17 cellular contexts compared by ENCODE assay signal in genomic region chr18:4004176-4004829, GRCh38.
DNase-seq lines count a peak whose midpoint lies in the region; ATAC-seq, FAIRE-seq and TF ChIP-seq lines count a peak whose summit lies in the region.
"Had no signal": no experiment of that assay in that cellular context is flagged by ENCODE, and none has a peak within 500 bp of the region (broad histone marks: within the 10 kb centered on the region; RNA-seq: fewer than 3 reads in every experiment).

No MANE protein-coding gene starts in this region.

- H4K20me1 ChIP-seq in GM23248 (ENCODE audit: insufficient read depth) (no peaks in the 10 kb centered on the region), astrocyte (ENCODE audit: insufficient read depth, low read length) (no peaks in the 10 kb centered on the region)

- H2AFZ ChIP-seq in GM23248 (peak overlapping the region; percentile 43; the same call in 1 of the 2 replicates), astrocyte (ENCODE audit: low read depth, low read length) (peak overlapping the region; percentile 19)

- H3K79me2 ChIP-seq in GM23248 (ENCODE audit: insufficient read depth) (no peaks in the 10 kb centered on the region), astrocyte (ENCODE audit: insufficient read depth, low read length) (no peaks in the 10 kb centered on the region)

- H3F3A ChIP-seq in GM23248 (ENCODE audit: insufficient read depth), result no peaks in the 10 kb centered on the region

- H3K9me3 ChIP-seq in GM23248 (ENCODE audit: low read depth) (no peaks in the 10 kb centered on the region), astrocyte (ENCODE audit: insufficient read depth, low read depth, low read length) (no peaks in the 10 kb centered on the region)
- H3K9me3 ChIP-seq: gastrocnemius medialis, mucosa of descending colon, right lobe of liver had no signal

- H3K4me3 ChIP-seq in GM23248 (peak overlapping the region; percentile 45), astrocyte (ENCODE audit: insufficient read depth, low read depth, low read length) (no peak overlapping the region)
- H3K4me3 ChIP-seq: gastrocnemius medialis, mucosa of descending colon, right lobe of liver had no signal

- no peak overlapping the region for H3K9ac ChIP-seq in GM23248
- peak overlapping the region; percentile 31 for H3K9ac ChIP-seq in astrocyte (ENCODE audit: low read length)

- no peaks in the 10 kb centered on the region for H3K9me2 ChIP-seq in GM23248 (ENCODE audit: insufficient read depth)

- H3K27me3 ChIP-seq in GM23248 (replicated peaks; ENCODE audit: insufficient read depth), result no peaks in the 10 kb centered on the region
- peaks cover under 1% of the 10 kb centered on the region for H3K27me3 ChIP-seq in astrocyte (ENCODE audit: insufficient read depth, low read length)
- H3K27me3 ChIP-seq: gastrocnemius medialis, right lobe of liver had no signal

- intact Hi-C loops in left colon (cut with DNase I, micrococcal nuclease), result no loop called here

- H3K27me3 Mint-ChIP-seq in astrocyte (ENCODE audit: low read depth, unreplicated experiment) (no peaks in the 10 kb centered on the region), immature natural killer cell (ENCODE audit: low read depth in 3 of 3) (peaks cover 0 to 13% (median 3%) of the 10 kb centered on the region in 3 donors)

- H3K27ac ChIP-seq in GM23248 (no peak overlapping the region), astrocyte (ENCODE audit: low read depth, low read length) (no peak overlapping the region)
- H3K27ac ChIP-seq: gastrocnemius medialis, right lobe of liver had no signal

- H3K36me3 Mint-ChIP-seq in astrocyte (ENCODE audit: low read depth, unreplicated experiment) (no peaks in the 10 kb centered on the region), immature natural killer cell (no peaks in the 10 kb centered on the region)

- in situ Hi-C loops in GM23248 (cut with MboI) (no loop called here), KBM-7 (cut with MboI; ENCODE audit: low pct_unique_long_range_greater_than_20kb, low sequenced_read_pairs) (no loop called here)

- H3K36me3 ChIP-seq in GM23248 (ENCODE audit: low read depth) (no peaks in the 10 kb centered on the region), astrocyte (ENCODE audit: insufficient read depth, low read length) (no peaks in the 10 kb centered on the region)
- H3K36me3 ChIP-seq: gastrocnemius medialis, right lobe of liver had no signal

- no peaks in the 10 kb centered on the region for H3K9me3 Mint-ChIP-seq in astrocyte (ENCODE audit: unreplicated experiment)
- peaks cover 0 to 2% (median 0%) of the 10 kb centered on the region in 6 donors for H3K9me3 Mint-ChIP-seq in immature natural killer cell
- H3K9me3 Mint-ChIP-seq: activated T-helper 2 cell treated with anti-CD3 and anti-CD28 coated beads, Interferon-gamma antibody, Interleukin-2, Interleukin-4, amounts not matched to agents 10 μg/mL and 5 μg/mL and 100 μg/mL, durations not matched to agents 14 hours and 24 hours and 36 hours had no signal

- DNase-seq in AG08395 (ENCODE audit: low spot score) (peak; percentile 15), GM23248 (peak; percentile 64), astrocyte (ENCODE audit: low read depth) (peak; percentile 47), foreskin melanocyte (peak; percentile 80), KBM-7 (no peak), NOMO-1 treated with dmso at 0.1 percent for 144 hours (lab: John Stamatoyannopoulos, UW; ENCODE audit: unreplicated experiment) (no peak), left colon (no peak), immature natural killer cell (no peak)
- DNase-seq: gastrocnemius medialis, mucosa of descending colon, NCI-H2227 treated with DMSO at 0.1 percent for 48 hours, occipital lobe, right lobe of liver had no signal

- H3K4me2 ChIP-seq in GM23248 (ENCODE audit: unreplicated experiment) (peak overlapping the region; percentile 61), astrocyte (ENCODE audit: low read length) (peak overlapping the region; percentile 74)

- H3K4me1 ChIP-seq in GM23248 (ENCODE audit: insufficient read depth) (peaks cover 12% of the 10 kb centered on the region), astrocyte (ENCODE audit: insufficient read depth, low read length) (peaks cover 10% of the 10 kb centered on the region)
- H3K4me1 ChIP-seq: gastrocnemius medialis, right lobe of liver had no signal

- H3K4me1 Mint-ChIP-seq in astrocyte (ENCODE audit: low read depth, unreplicated experiment) (peaks cover 12% of the 10 kb centered on the region), immature natural killer cell (no peaks in the 10 kb centered on the region)

- H3K27ac Mint-ChIP-seq in astrocyte (ENCODE audit: unreplicated experiment) (peak overlapping the region; percentile 60), immature natural killer cell (no peak overlapping the region)
- H3K27ac Mint-ChIP-seq: activated T-helper 2 cell treated with anti-CD3 and anti-CD28 coated beads, Interferon-gamma antibody, Interleukin-2, Interleukin-4, amounts not matched to agents 10 μg/mL and 5 μg/mL and 100 μg/mL, durations not matched to agents 14 hours and 24 hours and 36 hours had no signal

- FAIRE-seq in astrocyte (lab: Jason Lieb, UNC), result no peak
- FAIRE-seq: D721Med, H54 had no signal

- H3K4me3 Mint-ChIP-seq in astrocyte (ENCODE audit: unreplicated experiment), result peak overlapping the region; percentile 14
- no peak overlapping the region for H3K4me3 Mint-ChIP-seq in immature natural killer cell

- TF ChIP-seq CTCF in astrocyte (IDR thresholded peaks at IDR 0.05; ENCODE audit: insufficient read depth, low read depth, low read length), result no peak

- no peak for ATAC-seq in left colon
- ATAC-seq: gastrocnemius medialis, left lobe of liver, mucosa of descending colon, right lobe of liver had no signal

- 8 to 9% methylated on average over 8 of the region's 8 CpGs for WGBS in GM23248 (ENCODE audit: low coverage in 1 of 2, low lambda C conversion rate in 2 of 2, missing lambda C conversion rate in 2 of 2), 2 experiments

Comparison
In these comparisons a context has a peak if more than half of its experiments do, and no peak if none do; other contexts are left out.
1. DNase-seq: peak in AG08395 (single experiment), GM23248 (single experiment), astrocyte (single experiment) and foreskin melanocyte (single experiment); none in KBM-7 (single experiment), NOMO-1 treated with dmso at 0.1 percent for 144 hours (single experiment), left colon (0 of 2) and immature natural killer cell (0 of 3).